In genomic region chr4:81566076-81566663, GRCh38 we compare ENCODE assay signal across 11 cellular contexts.
DNase-seq lines count a peak whose midpoint lies in the region; ATAC-seq and TF ChIP-seq lines count a peak whose summit lies in the region.
"Had no signal": no experiment of that assay in that cellular context is flagged by ENCODE, and none has a peak within 500 bp of the region (broad histone marks: within the 10 kb centered on the region; RNA-seq: fewer than 3 reads in every experiment).

No MANE protein-coding gene starts in this region.

- no peak for TF ChIP-seq CTCF in OCI-LY3 (IDR thresholded peaks at IDR 0.05; ENCODE audit: low read depth, low read length)
- no peak for TF ChIP-seq CTCF in lung (IDR thresholded peaks at IDR 0.05; ENCODE audit: control extremely low read depth, extremely low read depth)
- no peak for TF ChIP-seq CTCF in stomach (IDR thresholded peaks at IDR 0.05)

- H3K27ac ChIP-seq in OCI-LY3 (ENCODE audit: low read length): peak overlapping the region; percentile 25; the same call in 1 of the 2 replicates
- H3K27ac ChIP-seq in duodenal mucosa (ENCODE audit: low read depth, low read length): no peak overlapping the region
- peak overlapping the region; percentile 43 to 77 for H3K27ac ChIP-seq in lung (ENCODE audit: low read depth in 1 of 2, low read length in 1 of 2)
- peak overlapping the region; percentile 61 to 88 (median 82) for H3K27ac ChIP-seq in stomach
- H3K27ac ChIP-seq: BLaER1 had no signal

- peaks cover 2% of the 10 kb centered on the region for H3K36me3 Mint-ChIP-seq in activated CD8-positive, alpha-beta memory T cell treated with anti-CD3 and anti-CD28 coated beads, Interleukin-2, amount 10 ng/mL, durations not matched to agents 7 days and 5 days

- peak overlapping the region; percentile 35 for H3K9ac ChIP-seq in OCI-LY3 (ENCODE audit: low read length)
- H3K9ac ChIP-seq in duodenal mucosa (ENCODE audit: low read depth in 1 of 2, low read length in 2 of 2): peak overlapping the region in 1 of 2 donors; percentile 15
- H3K9ac ChIP-seq: BLaER1 had no signal

- H3K36me3 ChIP-seq in OCI-LY3 (replicated peaks; ENCODE audit: low read depth, low read length): no peaks in the 10 kb centered on the region
- H3K36me3 ChIP-seq in duodenal mucosa (ENCODE audit: control insufficient read depth in 1 of 2, insufficient read depth in 2 of 2, low read length in 2 of 2): no peaks in the 10 kb centered on the region
- H3K36me3 ChIP-seq in lung (ENCODE audit: control insufficient read depth in 2 of 2, insufficient read depth in 2 of 2, low read length in 2 of 2): no peaks in the 10 kb centered on the region
- no peaks in the 10 kb centered on the region for H3K36me3 ChIP-seq in stomach
- H3K36me3 ChIP-seq: BLaER1 had no signal

- H3K9me3 ChIP-seq in OCI-LY3 (ENCODE audit: insufficient read depth, low read length) (no peaks in the 10 kb centered on the region), duodenal mucosa (ENCODE audit: control insufficient read depth in 1 of 2, low read length in 2 of 2) (no peaks in the 10 kb centered on the region), lung (ENCODE audit: control insufficient read depth in 2 of 2, insufficient read depth in 1 of 2, low read length in 1 of 2) (no peaks in the 10 kb centered on the region), stomach (no peaks in the 10 kb centered on the region)
- H3K9me3 ChIP-seq: BLaER1 had no signal

- H3K9me3 Mint-ChIP-seq in activated CD8-positive, alpha-beta memory T cell treated with anti-CD3 and anti-CD28 coated beads, Interleukin-2, amount 10 ng/mL, durations not matched to agents 7 days and 5 days (ENCODE audit: low read depth): no peaks in the 10 kb centered on the region

- no peak for TF ChIP-seq POLR2A in stomach (IDR thresholded peaks at IDR 0.05)

- peaks cover 11% of the 10 kb centered on the region for H3K4me1 Mint-ChIP-seq in activated CD8-positive, alpha-beta memory T cell treated with anti-CD3 and anti-CD28 coated beads, Interleukin-2, amount 10 ng/mL, durations not matched to agents 7 days and 5 days

- TF ChIP-seq EP300 in stomach (IDR thresholded peaks at IDR 0.05): no peak

- DNase-seq in lung (ENCODE audit: low spot score): no peak
- DNase-seq in stomach: no peak
- no peak for DNase-seq in SIG-M5 treated with dmso at 0.1 percent for 504 hours (lab: John Stamatoyannopoulos, UW; ENCODE audit: unreplicated experiment)
- DNase-seq in activated CD8-positive, alpha-beta memory T cell treated with anti-CD3 and anti-CD28 coated beads, Interleukin-2, amount 10 ng/mL, durations not matched to agents 7 days and 5 days: no peak
- DNase-seq in AG08395 (ENCODE audit: low spot score): no peak
- DNase-seq: HFFc6, Karpas-422 had no signal

- peak overlapping the region; percentile 81 for H3K4me2 ChIP-seq in OCI-LY3 (ENCODE audit: low read length)
- H3K4me2 ChIP-seq: BLaER1 had no signal

- no peaks in the 10 kb centered on the region for H3K27me3 ChIP-seq in OCI-LY3 (ENCODE audit: low read depth, low read length)
- H3K27me3 ChIP-seq in duodenal mucosa (ENCODE audit: control insufficient read depth in 1 of 2, insufficient read depth in 2 of 2, low read length in 2 of 2): no peaks in the 10 kb centered on the region
- H3K27me3 ChIP-seq in lung (ENCODE audit: control insufficient read depth, insufficient read depth): no peaks in the 10 kb centered on the region
- H3K27me3 ChIP-seq in stomach: no peaks in the 10 kb centered on the region
- H3K27me3 ChIP-seq: BLaER1 had no signal

- no peaks in the 10 kb centered on the region for H3K27me3 Mint-ChIP-seq in activated CD8-positive, alpha-beta memory T cell treated with anti-CD3 and anti-CD28 coated beads, Interleukin-2, amount 10 ng/mL, durations not matched to agents 7 days and 5 days

- H3K4me3 ChIP-seq in OCI-LY3 (ENCODE audit: low read length): peak overlapping the region; percentile 47
- H3K4me3 ChIP-seq in duodenal mucosa (ENCODE audit: low read depth in 1 of 2, low read length in 2 of 2): peak overlapping the region; percentile 38 to 59
- peak overlapping the region; percentile 4 for H3K4me3 ChIP-seq in lung
- peak overlapping the region; percentile 9 to 31 (median 12) for H3K4me3 ChIP-seq in stomach
- H3K4me3 ChIP-seq: BLaER1 had no signal

- no peaks in the 10 kb centered on the region for H4K20me1 ChIP-seq in OCI-LY3 (ENCODE audit: insufficient read depth, low read length)
- H4K20me1 ChIP-seq: BLaER1 had no signal

- ATAC-seq in lung (ENCODE audit: insufficient read depth, low FRiP score): peak; percentile 74
- no peak for ATAC-seq in activated CD8-positive, alpha-beta memory T cell treated with anti-CD3 and anti-CD28 coated beads, Interleukin-2, amount 10 ng/mL, durations not matched to agents 7 days and 5 days
- ATAC-seq in GM19467 (IDR thresholded peaks at IDR 0.05; ENCODE audit: unreplicated experiment): no peak

- CTCF ChIA-PET in activated CD8-positive, alpha-beta memory T cell treated with anti-CD3 and anti-CD28 coated beads, Interleukin-2, amount 10 ng/mL, durations not matched to agents 7 days and 5 days (lab: Charles Lee): no interaction called here

- WGBS in lung, 2 donors: 42 to 50% methylated on average over 5 of the region's 5 CpGs
- WGBS in stomach, 5 donors: 16 to 29% (median 17%) methylated on average over 5 of the region's 5 CpGs

- H3K4me1 ChIP-seq in OCI-LY3 (ENCODE audit: low read length) (peaks cover 51% of the 10 kb centered on the region), duodenal mucosa (ENCODE audit: control insufficient read depth in 1 of 2, insufficient read depth in 2 of 2, low read length in 2 of 2) (peaks cover 19 to 26% of the 10 kb centered on the region in 2 donors), lung (ENCODE audit: control insufficient read depth in 2 of 2, insufficient read depth in 2 of 2, low read length in 2 of 2) (peaks cover 0 to 2% of the 10 kb centered on the region in 2 donors), stomach (peaks cover 16 to 29% (median 25%) of the 10 kb centered on the region in 4 donors)

- no peak overlapping the region for H3K27ac Mint-ChIP-seq in activated CD8-positive, alpha-beta memory T cell treated with anti-CD3 and anti-CD28 coated beads, Interleukin-2, amount 10 ng/mL, durations not matched to agents 7 days and 5 days
- H3K27ac Mint-ChIP-seq: HFFc6 had no signal

- H3K79me2 ChIP-seq in OCI-LY3 (ENCODE audit: low read length): no peaks in the 10 kb centered on the region

- peak overlapping the region; percentile 69 for H2AFZ ChIP-seq in OCI-LY3 (ENCODE audit: low read depth, low read length)

- H3K4me3 Mint-ChIP-seq in activated CD8-positive, alpha-beta memory T cell treated with anti-CD3 and anti-CD28 coated beads, Interleukin-2, amount 10 ng/mL, durations not matched to agents 7 days and 5 days: no peak overlapping the region
- H3K4me3 Mint-ChIP-seq: HFFc6 had no signal

- intact Hi-C loops in stomach (cut with DNase I; ENCODE audit: low total_unique reads): no loop called here
